ENCODE assay signal across 1 cellular context in genomic region chr2:171772373-171772772, GRCh38.
TF ChIP-seq lines count a peak whose summit lies in the region.

No MANE protein-coding gene starts in this region.

TF ChIP-seq in HepG2, 621 proteins besides CTCF, POLR2A, EP300 and RAD21 (continued from another document and continues in another):
- TF ChIP-seq ZNF281 (CRISPR knock-in tag; IDR thresholded peaks at IDR 0.05; ENCODE audit: borderline replicate concordance) (peak; percentile 44), HHEX (CRISPR knock-in tag; IDR thresholded peaks at IDR 0.05) (no peak), GRHL1 (CRISPR knock-in tag; conservative IDR thresholded peaks at IDR 0.05) (no peak), ZBTB26 (CRISPR knock-in tag; IDR thresholded peaks at IDR 0.05; ENCODE audit: borderline replicate concordance) (no peak), MEIS2 (CRISPR knock-in tag; IDR thresholded peaks at IDR 0.05) (no peak), CERS6 (CRISPR knock-in tag; IDR thresholded peaks at IDR 0.05) (no peak), ZNF749 (CRISPR knock-in tag; IDR thresholded peaks at IDR 0.05; ENCODE audit: borderline replicate concordance) (no peak), ZFP62 (CRISPR knock-in tag; IDR thresholded peaks at IDR 0.05) (no peak), THRA (CRISPR knock-in tag; IDR thresholded peaks at IDR 0.05; ENCODE audit: borderline replicate concordance) (no peak), BCLAF1 (IDR thresholded peaks at IDR 0.05) (no peak), ESRRA (CRISPR knock-in tag; IDR thresholded peaks at IDR 0.05; ENCODE audit: low read depth) (no peak), ZNF678 (CRISPR knock-in tag; IDR thresholded peaks at IDR 0.05) (no peak), ZBTB44 (CRISPR knock-in tag; IDR thresholded peaks at IDR 0.05) (no peak), PRMT3 (CRISPR knock-in tag; IDR thresholded peaks at IDR 0.05; ENCODE audit: borderline replicate concordance, low read depth) (no peak), SP5 (CRISPR knock-in tag; IDR thresholded peaks at IDR 0.05; ENCODE audit: borderline replicate concordance, low read depth) (no peak), DBP (CRISPR knock-in tag; IDR thresholded peaks at IDR 0.05; ENCODE audit: not compliant biosample characterization) (no peak), ZNF530 (CRISPR knock-in tag; IDR thresholded peaks at IDR 0.05; ENCODE audit: low read depth) (no peak), NBN (conservative IDR thresholded peaks at IDR 0.05) (no peak), PHB2 (IDR thresholded peaks at IDR 0.05; ENCODE audit: partially characterized antibody) (no peak), CREM (IDR thresholded peaks at IDR 0.05) (peak; percentile 83), CREM (CRISPR knock-in tag; IDR thresholded peaks at IDR 0.05) (no peak), U2AF1 (optimal IDR thresholded peaks at IDR 0.05; ENCODE audit: low read depth, low read length) (no peak), ZFP36L2 (CRISPR knock-in tag; IDR thresholded peaks at IDR 0.05) (no peak), ZNF816 (CRISPR knock-in tag; IDR thresholded peaks at IDR 0.05; ENCODE audit: borderline replicate concordance) (no peak), REST (IDR thresholded peaks at IDR 0.05; ENCODE audit: borderline replicate concordance in 1 of 2, low read depth in 1 of 2, low read length in 2 of 2) (no peak), HNF4G (IDR thresholded peaks at IDR 0.05; ENCODE audit: borderline replicate concordance, low read depth, low read length) (peak; percentile 96), HNF4G (CRISPR knock-in tag; IDR thresholded peaks at IDR 0.05; ENCODE audit: borderline replicate concordance, low read depth) (peak; percentile 49; the same call in 1 of the 2 replicates), YEATS2 (CRISPR knock-in tag; IDR thresholded peaks at IDR 0.05; ENCODE audit: borderline replicate concordance) (no peak), BCL6 (CRISPR knock-in tag; IDR thresholded peaks at IDR 0.05) (0 out of 2 replicates have a peak, but pooled peaks have one; percentile 44), REL (CRISPR knock-in tag; conservative IDR thresholded peaks at IDR 0.05) (no peak)
